In the genomic region with DNA sequence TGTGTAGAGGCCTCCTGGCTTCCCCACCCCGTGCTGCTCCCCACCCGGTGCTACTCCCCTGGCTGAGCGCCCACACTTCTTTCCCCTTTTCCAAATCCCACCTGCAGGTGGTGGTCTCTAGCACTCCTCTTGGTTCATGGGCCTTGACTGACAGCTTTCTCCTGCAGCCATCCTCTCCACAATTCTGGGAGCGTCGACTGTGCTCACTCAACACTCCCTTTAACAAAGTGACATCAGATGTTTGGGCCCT, we compare ENCODE assay signal across 27 cellular contexts.
"Had no signal": no experiment of that assay in that cellular context is flagged by ENCODE, and none has a peak within 500 bp of the region (broad histone marks: within the 10 kb centered on the region; RNA-seq: fewer than 3 reads in every experiment).

No MANE protein-coding gene starts in this region.

- H3K27me3 Mint-ChIP-seq: memory B cell; stimulated activated memory B cell treated with anti-CD40 and anti-IgM and Interleukin-4, amounts not matched to agents 10 μg/mL and 1 μg/mL and 100 μg/mL, for 72 hours had no signal

- H3K9me3 ChIP-seq: ovary, psoas muscle, sigmoid colon, testis, tibial artery, upper lobe of left lung had no signal

- H3K36me3 Mint-ChIP-seq: immature natural killer cell; memory B cell; natural killer cell; stimulated activated memory B cell treated with anti-CD40 and anti-IgM and Interleukin-4, amounts not matched to agents 10 μg/mL and 1 μg/mL and 100 μg/mL, for 72 hours had no signal

- H3K9me3 Mint-ChIP-seq: immature natural killer cell, natural killer cell, neural crest cell had no signal

- H3K27me3 ChIP-seq: ovary, testis, upper lobe of left lung had no signal

- H3K27ac Mint-ChIP-seq: immature natural killer cell; memory B cell; natural killer cell; stimulated activated memory B cell treated with anti-CD40 and anti-IgM and Interleukin-4, amounts not matched to agents 10 μg/mL and 1 μg/mL and 100 μg/mL, for 72 hours had no signal

- H3K4me3 Mint-ChIP-seq: immature natural killer cell; memory B cell; natural killer cell; neural crest cell; stimulated activated memory B cell treated with anti-CD40 and anti-IgM and Interleukin-4, amounts not matched to agents 10 μg/mL and 1 μg/mL and 100 μg/mL, for 72 hours had no signal

- FAIRE-seq: endometrium, frontal cortex, urothelium cell line had no signal

- H3K36me3 ChIP-seq: ovary, sigmoid colon, tibial artery, upper lobe of left lung had no signal

- H3K4me3 ChIP-seq: coronary artery, lung, ovary, psoas muscle, sigmoid colon, testis, tibial artery, upper lobe of left lung had no signal

- H3K4me1 ChIP-seq: psoas muscle, sigmoid colon, tibial artery, upper lobe of left lung had no signal

- DNase-seq: dermis blood vessel endothelial cell; effector memory CD4-positive, alpha-beta T cell; hypothalamus; immature natural killer cell; islet precursor cell; kidney glomerular epithelial cell; left colon; left ventricle myocardium superior; natural killer cell; nucleus accumbens; ovary; right cardiac atrium; sigmoid colon; stimulated activated CD4-positive, alpha-beta T cell treated with anti-CD3 and anti-CD28 coated beads, Interleukin-4, amount 100 ng/mL, for 4 hours; stimulated activated naive CD8-positive, alpha-beta T cell treated with anti-CD3 and anti-CD28 coated beads, Interleukin-15, Interleukin-2, amounts not matched to agents 100 U/mL and 50 U/mL, for 24 hours; testis; tibial artery; upper lobe of left lung had no signal

- H3K27ac ChIP-seq: coronary artery, ovary, psoas muscle, sigmoid colon, testis, tibial artery, upper lobe of left lung had no signal

- H3K4me1 Mint-ChIP-seq: immature natural killer cell; natural killer cell; stimulated activated memory B cell treated with anti-CD40 and anti-IgM and Interleukin-4, amounts not matched to agents 10 μg/mL and 1 μg/mL and 100 μg/mL, for 72 hours had no signal
